Comparison of ENCODE assay signal across 38 cellular contexts in genomic region chr7:138590154-138590553, GRCh38.
"Had no signal": no experiment of that assay in that cellular context is flagged by ENCODE, and none has a peak within 500 bp of the region (broad histone marks: within the 10 kb centered on the region; RNA-seq: fewer than 3 reads in every experiment).

No MANE protein-coding gene starts in this region.

- H3K36me3 Mint-ChIP-seq: activated naive CD4-positive, alpha-beta T cell treated with anti-CD3 and anti-CD28 coated beads, Interleukin-2, amount 50 U/mL, for 72 hours had no signal

- H3K4me3 Mint-ChIP-seq: activated B cell treated with CpG ODN at 0.5 μM for 24 hours; activated CD4-positive, alpha-beta memory T cell treated with anti-CD3 and anti-CD28 coated beads for 36 hours; activated CD4-positive, alpha-beta T cell treated with anti-CD3 and anti-CD28 coated beads, Interleukin-2, amount 10 ng/mL, durations not matched to agents 24 days and 14 days; activated CD8-positive, alpha-beta T cell treated with anti-CD3 and anti-CD28 coated beads for 36 hours; activated naive CD4-positive, alpha-beta T cell treated with anti-CD3 and anti-CD28 coated beads for 36 hours; activated naive CD8-positive, alpha-beta T cell treated with anti-CD3 and anti-CD28 coated beads for 36 hours; activated T-cell treated with anti-CD3 and anti-CD28 coated beads, Interleukin-2, amount 50 U/mL, for 4 hours; activated T-cell treated with anti-CD3 and anti-CD28 coated beads, Interleukin-2, amount 50 U/mL, for 72 hours; activated T-helper 1 cell treated with anti-CD3 and anti-CD28 coated beads, Interleukin-12 subunit alpha, Interleukin-12 subunit beta, Interleukin-2, Interleukin-4 antibody, amounts not matched to agents 30 ng/mL and 10 ng/mL and 1 ng/mL, durations not matched to agents 14 hours and 24 hours and 36 hours; activated T-helper 17 cell treated with anti-CD3 and anti-CD28 coated beads, Interleukin-2, amount 50 U/mL, for 72 hours; central memory CD8-positive, alpha-beta T cell; T-helper 1 cell treated with Interleukin-12 subunit alpha and Interleukin-12 subunit beta and Interleukin-4 antibody, amounts not matched to agents 30 μg/mL and 1 μg/mL, for 36 hours; T-helper 2 cell treated with Interferon-gamma antibody and Interleukin-4, amounts not matched to agents 5 μg/mL and 100 μg/mL, for 36 hours had no signal

- H3K27me3 ChIP-seq: adrenal gland, body of pancreas, brain microvascular endothelial cell, breast epithelium had no signal

- H3K27ac Mint-ChIP-seq: activated B cell treated with CpG ODN at 0.5 μM for 24 hours; activated CD4-positive, alpha-beta memory T cell treated with anti-CD3 and anti-CD28 coated beads for 36 hours; activated CD4-positive, alpha-beta T cell treated with anti-CD3 and anti-CD28 coated beads, Interleukin-2, amount 10 ng/mL, durations not matched to agents 24 days and 14 days; activated CD8-positive, alpha-beta T cell treated with anti-CD3 and anti-CD28 coated beads for 36 hours; activated naive CD4-positive, alpha-beta T cell treated with anti-CD3 and anti-CD28 coated beads for 36 hours; activated naive CD4-positive, alpha-beta T cell treated with anti-CD3 and anti-CD28 coated beads, Interleukin-2, amount 50 U/mL, for 72 hours; activated naive CD8-positive, alpha-beta T cell treated with anti-CD3 and anti-CD28 coated beads for 36 hours; activated T-cell treated with anti-CD3 and anti-CD28 coated beads, Interleukin-2, amount 50 U/mL, for 72 hours; activated T-helper 1 cell treated with anti-CD3 and anti-CD28 coated beads, Interleukin-12 subunit alpha, Interleukin-12 subunit beta, Interleukin-2, Interleukin-4 antibody, amounts not matched to agents 30 ng/mL and 10 ng/mL and 1 ng/mL, durations not matched to agents 14 hours and 24 hours and 36 hours; activated T-helper 17 cell treated with anti-CD3 and anti-CD28 coated beads, Interleukin-2, amount 50 U/mL, for 72 hours; T-helper 1 cell treated with Interleukin-12 subunit alpha and Interleukin-12 subunit beta and Interleukin-4 antibody, amounts not matched to agents 30 μg/mL and 1 μg/mL, for 36 hours; T-helper 2 cell treated with Interferon-gamma antibody and Interleukin-4, amounts not matched to agents 5 μg/mL and 100 μg/mL, for 36 hours had no signal

- H3K9me3 Mint-ChIP-seq: activated B cell treated with CpG ODN at 0.5 μM for 24 hours; activated CD4-positive, alpha-beta memory T cell treated with anti-CD3 and anti-CD28 coated beads for 36 hours; activated CD4-positive, alpha-beta T cell treated with anti-CD3 and anti-CD28 coated beads, Interleukin-2, amount 10 ng/mL, durations not matched to agents 24 days and 14 days; activated CD8-positive, alpha-beta T cell treated with anti-CD3 and anti-CD28 coated beads for 36 hours; activated naive CD4-positive, alpha-beta T cell treated with anti-CD3 and anti-CD28 coated beads for 36 hours; activated naive CD4-positive, alpha-beta T cell treated with anti-CD3 and anti-CD28 coated beads, Interleukin-2, amount 50 U/mL, for 72 hours; activated naive CD8-positive, alpha-beta T cell treated with anti-CD3 and anti-CD28 coated beads for 36 hours; activated T-cell treated with anti-CD3 and anti-CD28 coated beads, Interleukin-2, amount 50 U/mL, for 4 hours; activated T-cell treated with anti-CD3 and anti-CD28 coated beads, Interleukin-2, amount 50 U/mL, for 72 hours; activated T-helper 1 cell treated with anti-CD3 and anti-CD28 coated beads, Interleukin-12 subunit alpha, Interleukin-12 subunit beta, Interleukin-2, Interleukin-4 antibody, amounts not matched to agents 30 ng/mL and 10 ng/mL and 1 ng/mL, durations not matched to agents 14 hours and 24 hours and 36 hours; activated T-helper 17 cell treated with anti-CD3 and anti-CD28 coated beads, Interleukin-2, amount 50 U/mL, for 72 hours; central memory CD8-positive, alpha-beta T cell; T-helper 1 cell treated with Interleukin-12 subunit alpha and Interleukin-12 subunit beta and Interleukin-4 antibody, amounts not matched to agents 30 μg/mL and 1 μg/mL, for 36 hours; T-helper 2 cell treated with Interferon-gamma antibody and Interleukin-4, amounts not matched to agents 5 μg/mL and 100 μg/mL, for 36 hours had no signal

- H3K36me3 ChIP-seq: brain microvascular endothelial cell, breast epithelium had no signal

- H3K4me3 ChIP-seq: adrenal gland, body of pancreas, breast epithelium had no signal

- DNase-seq: activated B cell treated with CpG ODN at 0.5 μM for 24 hours; activated CD4-positive, alpha-beta memory T cell treated with anti-CD3 and anti-CD28 coated beads for 36 hours; activated CD4-positive, alpha-beta T cell treated with anti-CD3 and anti-CD28 coated beads for 4 hours; activated CD4-positive, alpha-beta T cell treated with anti-CD3 and anti-CD28 coated beads, Interleukin-2, amount 10 ng/mL, durations not matched to agents 24 days and 14 days; activated CD4-positive, alpha-beta T cell treated with anti-CD3 and anti-CD28 coated beads, Interleukin-2, amount 50 U/mL, for 1 hour; activated CD4-positive, alpha-beta T cell treated with anti-CD3 and anti-CD28 coated beads, Interleukin-2, amount 50 U/mL, for 4 hours; activated CD4-positive, CD25-positive, alpha-beta regulatory T cell treated with anti-CD3 and anti-CD28 coated beads, Interleukin-2, amount 50 U/mL, for 72 hours; activated CD8-positive, alpha-beta memory T cell treated with anti-CD3 and anti-CD28 coated beads, Interleukin-2, amount 50 U/mL, for 4 hours; activated CD8-positive, alpha-beta T cell treated with anti-CD3 and anti-CD28 coated beads for 36 hours; activated effector memory CD4-positive, alpha-beta T cell treated with anti-CD3 and anti-CD28 coated beads, Interleukin-2, amount 50 U/mL, for 16 hours; activated gamma-delta T cell treated with Interleukin-2 at 50 U/mL for 16 hours; activated naive CD4-positive, alpha-beta T cell; activated naive CD4-positive, alpha-beta T cell treated with anti-CD3 and anti-CD28 coated beads for 36 hours; activated naive CD4-positive, alpha-beta T cell treated with anti-CD3 and anti-CD28 coated beads, Interleukin-2, amount 50 U/mL, for 16 hours; activated naive CD8-positive, alpha-beta T cell treated with anti-CD3 and anti-CD28 coated beads for 36 hours; activated T-cell treated with anti-CD3 and anti-CD28 coated beads for 4 hours; activated T-cell treated with anti-CD3 and anti-CD28 coated beads, Interleukin-2, amount 50 U/mL, for 1 hour; activated T-cell treated with anti-CD3 and anti-CD28 coated beads, Interleukin-2, amount 50 U/mL, for 4 hours; activated T-cell treated with anti-CD3 and anti-CD28 coated beads, Interleukin-2, amount 50 U/mL, for 72 hours; adrenal gland; amniotic stem cell; aorta; body of pancreas; brain microvascular endothelial cell; caudate nucleus; cerebellar nuclear complex; T-helper 2 cell; T-helper 9 cell had no signal

- H3K4me1 ChIP-seq: adrenal gland, body of pancreas, breast epithelium had no signal

- H3K27ac ChIP-seq: adrenal gland, body of pancreas, brain microvascular endothelial cell, breast epithelium, VCaP had no signal

- ATAC-seq: activated CD8-positive, alpha-beta T cell treated with anti-CD3 and anti-CD28 coated beads for 36 hours; activated naive CD4-positive, alpha-beta T cell treated with anti-CD3 and anti-CD28 coated beads, Interleukin-2, amount 50 U/mL, for 72 hours; activated T-cell treated with anti-CD3 and anti-CD28 coated beads, Interleukin-2, amount 50 U/mL, for 4 hours; activated T-cell treated with anti-CD3 and anti-CD28 coated beads, Interleukin-2, amount 50 U/mL, for 72 hours; activated T-helper 17 cell treated with anti-CD3 and anti-CD28 coated beads, Interleukin-2, amount 50 U/mL, for 72 hours; body of pancreas had no signal

- H3K27me3 Mint-ChIP-seq: activated B cell treated with CpG ODN at 0.5 μM for 24 hours; activated CD4-positive, alpha-beta memory T cell treated with anti-CD3 and anti-CD28 coated beads for 36 hours; activated CD4-positive, alpha-beta T cell treated with anti-CD3 and anti-CD28 coated beads, Interleukin-2, amount 10 ng/mL, durations not matched to agents 24 days and 14 days; activated CD8-positive, alpha-beta T cell treated with anti-CD3 and anti-CD28 coated beads for 36 hours; activated naive CD8-positive, alpha-beta T cell treated with anti-CD3 and anti-CD28 coated beads for 36 hours; activated T-helper 17 cell treated with anti-CD3 and anti-CD28 coated beads, Interleukin-2, amount 50 U/mL, for 72 hours; central memory CD8-positive, alpha-beta T cell had no signal

- H3K9me3 ChIP-seq: adrenal gland, body of pancreas, breast epithelium had no signal

- H3K4me1 Mint-ChIP-seq: activated B cell treated with CpG ODN at 0.5 μM for 24 hours; activated CD4-positive, alpha-beta T cell treated with anti-CD3 and anti-CD28 coated beads, Interleukin-2, amount 10 ng/mL, durations not matched to agents 24 days and 14 days; activated T-helper 17 cell treated with anti-CD3 and anti-CD28 coated beads, Interleukin-2, amount 50 U/mL, for 72 hours; central memory CD8-positive, alpha-beta T cell had no signal

- FAIRE-seq: astrocyte, TTC549 had no signal
